17 cellular contexts compared by ENCODE assay signal in genomic region chr7:26937956-26938623, GRCh38.
DNase-seq lines count a peak whose midpoint lies in the region; ATAC-seq and TF ChIP-seq lines count a peak whose summit lies in the region.
"Had no signal": no experiment of that assay in that cellular context is flagged by ENCODE, and none has a peak within 500 bp of the region (broad histone marks: within the 10 kb centered on the region; RNA-seq: fewer than 3 reads in every experiment).

No MANE protein-coding gene starts in this region.

- ATAC-seq in HG02981 (IDR thresholded peaks at IDR 0.05; ENCODE audit: unreplicated experiment) (peak; percentile 69), RWPE2 (ENCODE audit: low read depth) (peak; percentile 70; the same call in 2 of the 3 replicates), HG03565 (IDR thresholded peaks at IDR 0.05; ENCODE audit: unreplicated experiment) (no peak)
- ATAC-seq: activated T-cell treated with anti-CD3 and anti-CD28 coated beads, Interleukin-2, amount 50 U/mL, for 4 hours; left lobe of liver had no signal

- H3K36me3 Mint-ChIP-seq in activated CD4-positive, alpha-beta T cell treated with anti-CD3 and anti-CD28 coated beads, Interleukin-2, amount 10 ng/mL, durations not matched to agents 7 days and 5 days (ENCODE audit: low read depth): no peaks in the 10 kb centered on the region
- H3K36me3 Mint-ChIP-seq: activated naive CD8-positive, alpha-beta T cell had no signal

- H3K27ac ChIP-seq in RWPE2 (ENCODE audit: poor library complexity, severe bottlenecking): no peak overlapping the region
- H3K27ac ChIP-seq: thoracic aorta had no signal

- H3K4me1 Mint-ChIP-seq in activated CD4-positive, alpha-beta T cell treated with anti-CD3 and anti-CD28 coated beads, Interleukin-2, amount 10 ng/mL, durations not matched to agents 7 days and 5 days: no peaks in the 10 kb centered on the region
- H3K4me1 Mint-ChIP-seq: activated CD4-positive, alpha-beta memory T cell treated with anti-CD3 and anti-CD28 coated beads, Interleukin-2, amount 10 ng/mL, durations not matched to agents 7 days and 5 days had no signal

- no peaks in the 10 kb centered on the region for H3K27me3 ChIP-seq in RWPE2 (ENCODE audit: insufficient read depth, poor library complexity, severe bottlenecking)

- no peak for TF ChIP-seq CTCF in RWPE2 (IDR thresholded peaks at IDR 0.05; ENCODE audit: poor library complexity, severe bottlenecking)

- H3K4me3 ChIP-seq in RWPE2 (ENCODE audit: severe bottlenecking): no peak overlapping the region
- H3K4me3 ChIP-seq: thoracic aorta had no signal

- CTCF ChIA-PET in activated CD4-positive, alpha-beta T cell treated with anti-CD3 and anti-CD28 coated beads, Interleukin-2, amount 10 ng/mL, durations not matched to agents 7 days and 5 days (lab: Charles Lee): no interaction called here

- POLR2A ChIA-PET in activated CD4-positive, alpha-beta T cell treated with anti-CD3 and anti-CD28 coated beads, Interleukin-2, amount 10 ng/mL, durations not matched to agents 7 days and 5 days (lab: Charles Lee): no interaction called here

- no peaks in the 10 kb centered on the region for H3K4me1 ChIP-seq in RWPE2 (ENCODE audit: insufficient read depth, poor library complexity, severe bottlenecking)

- H3K9me3 Mint-ChIP-seq in activated CD4-positive, alpha-beta T cell treated with anti-CD3 and anti-CD28 coated beads, Interleukin-2, amount 10 ng/mL, durations not matched to agents 7 days and 5 days: no peaks in the 10 kb centered on the region
- H3K9me3 Mint-ChIP-seq: activated CD4-positive, alpha-beta memory T cell treated with anti-CD3 and anti-CD28 coated beads, Interleukin-2, amount 10 ng/mL, durations not matched to agents 7 days and 5 days had no signal

- peaks cover 6% of the 10 kb centered on the region for H3K27me3 Mint-ChIP-seq in activated CD4-positive, alpha-beta T cell treated with anti-CD3 and anti-CD28 coated beads, Interleukin-2, amount 10 ng/mL, durations not matched to agents 7 days and 5 days

- H3K4me3 Mint-ChIP-seq in activated CD4-positive, alpha-beta T cell treated with anti-CD3 and anti-CD28 coated beads, Interleukin-2, amount 10 ng/mL, durations not matched to agents 7 days and 5 days: no peak overlapping the region
- H3K4me3 Mint-ChIP-seq: activated CD4-positive, alpha-beta memory T cell treated with anti-CD3 and anti-CD28 coated beads, Interleukin-2, amount 10 ng/mL, durations not matched to agents 7 days and 5 days; activated naive CD8-positive, alpha-beta T cell; activated T-cell treated with anti-CD3 and anti-CD28 coated beads, Interleukin-2, amount 50 U/mL, for 4 hours had no signal

- no peaks in the 10 kb centered on the region for H3K9me3 ChIP-seq in RWPE2 (ENCODE audit: severe bottlenecking)
- H3K9me3 ChIP-seq: thoracic aorta had no signal

- peak; percentile 27 for DNase-seq in GM03348 (ENCODE audit: low spot score)
- DNase-seq in RWPE2 (ENCODE audit: low spot score): no peak
- peak; percentile 5 for DNase-seq in left kidney (ENCODE audit: low read depth, low spot score)
- no peak for DNase-seq in central memory CD4-positive, alpha-beta T cell
- no peak for DNase-seq in dedifferentiated amniotic fluid mesenchymal stem cell (ENCODE audit: extremely low spot score)
- no peak for DNase-seq in activated CD4-positive, alpha-beta T cell treated with anti-CD3 and anti-CD28 coated beads, Interleukin-2, amount 10 ng/mL, durations not matched to agents 7 days and 5 days
- DNase-seq: activated CD4-positive, alpha-beta memory T cell treated with anti-CD3 and anti-CD28 coated beads, Interleukin-2, amount 10 ng/mL, durations not matched to agents 7 days and 5 days; activated T-cell treated with anti-CD3 and anti-CD28 coated beads, Interleukin-2, amount 50 U/mL, for 4 hours; AML-193; KBM-7; NCI-H1105 treated with DMSO at 0.1 percent for 48 hours; NCI-H774 had no signal

- H3K36me3 ChIP-seq in RWPE2 (ENCODE audit: low read depth): no peaks in the 10 kb centered on the region
- H3K36me3 ChIP-seq: thoracic aorta had no signal

- no peak overlapping the region for H3K27ac Mint-ChIP-seq in activated CD4-positive, alpha-beta T cell treated with anti-CD3 and anti-CD28 coated beads, Interleukin-2, amount 10 ng/mL, durations not matched to agents 7 days and 5 days
- H3K27ac Mint-ChIP-seq: activated CD4-positive, alpha-beta memory T cell treated with anti-CD3 and anti-CD28 coated beads, Interleukin-2, amount 10 ng/mL, durations not matched to agents 7 days and 5 days; activated naive CD8-positive, alpha-beta T cell had no signal

Comparison
In these comparisons a context has a peak if more than half of its experiments do, and no peak if none do; other contexts are left out.
1. DNase-seq: peak in GM03348 (single experiment) and left kidney (single experiment); none in RWPE2 (single experiment), central memory CD4-positive, alpha-beta T cell (single experiment), dedifferentiated amniotic fluid mesenchymal stem cell (single experiment) and activated CD4-positive, alpha-beta T cell treated with anti-CD3 and anti-CD28 coated beads, Interleukin-2, amount 10 ng/mL, durations not matched to agents 7 days and 5 days (single experiment).